In genomic region chr2:147297820-147298219, GRCh38 we compare ENCODE assay signal across 8 cellular contexts.
A peak's percentile ranks its signal among the peaks of the same experiment; 100 is the strongest.
DNase-seq lines count a peak whose midpoint lies in the region; ATAC-seq, FAIRE-seq and TF ChIP-seq lines count a peak whose summit lies in the region.

No MANE protein-coding gene starts in this region.

- no peak overlapping the region for H3K27ac ChIP-seq in aorta (ENCODE audit: low read depth in 1 of 2, low read length in 2 of 2)

- H3K36me3 ChIP-seq in aorta (ENCODE audit: control insufficient read depth in 1 of 2, insufficient read depth in 2 of 2, low read length in 1 of 2), result no peaks in the 10 kb centered on the region

- H3K27me3 ChIP-seq in aorta (ENCODE audit: control insufficient read depth in 1 of 2, insufficient read depth in 2 of 2, low read length in 1 of 2), result no peaks in the 10 kb centered on the region

- peaks cover 24% of the 10 kb centered on the region for H3K4me1 Mint-ChIP-seq in activated naive CD8-positive, alpha-beta T cell (ENCODE audit: low read depth)
- no peaks in the 10 kb centered on the region for H3K4me1 Mint-ChIP-seq in CD14-positive monocyte

- DNase-seq in GM12891 (ENCODE audit: insufficient read length, low spot score), result peak; percentile 8
- no peak for DNase-seq in aorta
- DNase-seq in OCI-M1 (lab: John Stamatoyannopoulos, UW), result no peak
- no peak for DNase-seq in CD14-positive monocyte (ENCODE audit: low spot score)
- no peak for DNase-seq in DMS79 treated with DMSO at 0.1 percent for 48 hours (lab: John Stamatoyannopoulos, UW)

- H3K4me1 ChIP-seq in aorta (ENCODE audit: control insufficient read depth in 1 of 2, insufficient read depth in 2 of 2, low read length in 2 of 2), result no peaks in the 10 kb centered on the region

- WGBS in aorta, 2 donors, result 91 to 94% methylated on average over 3 of the region's 3 CpGs

- intact Hi-C loops in aorta (cut with DNase I) (no loop called here), CD14-positive monocyte (cut with micrococcal nuclease) (no loop called here)

- H3K36me3 Mint-ChIP-seq in activated naive CD8-positive, alpha-beta T cell, result no peaks in the 10 kb centered on the region
- H3K36me3 Mint-ChIP-seq in CD14-positive monocyte, result no peaks in the 10 kb centered on the region

- TF ChIP-seq POLR2A in GM12891 (IDR thresholded peaks at IDR 0.05; ENCODE audit: low read depth, low read length), result no peak

- no peaks in the 10 kb centered on the region for H3K9me3 Mint-ChIP-seq in activated naive CD8-positive, alpha-beta T cell (ENCODE audit: low read depth)
- peaks cover 0 to 4% (median 3%) of the 10 kb centered on the region in 7 donors for H3K9me3 Mint-ChIP-seq in CD14-positive monocyte

- peak overlapping the region; percentile 88 for H3K27ac Mint-ChIP-seq in activated naive CD8-positive, alpha-beta T cell
- no peak overlapping the region for H3K27ac Mint-ChIP-seq in CD14-positive monocyte

- peak; percentile 95 for FAIRE-seq in GM12891 (lab: Jason Lieb, UNC)

- H3K9me3 ChIP-seq in aorta (ENCODE audit: control insufficient read depth, low read length), result no peaks in the 10 kb centered on the region

- H3K27me3 Mint-ChIP-seq in activated naive CD8-positive, alpha-beta T cell, result no peaks in the 10 kb centered on the region
- no peaks in the 10 kb centered on the region for H3K27me3 Mint-ChIP-seq in CD14-positive monocyte (ENCODE audit: low read depth in 3 of 3)

- ATAC-seq in GM21367 (IDR thresholded peaks at IDR 0.05; ENCODE audit: unreplicated experiment), result peak; percentile 96
- ATAC-seq in HG03432 (IDR thresholded peaks at IDR 0.05; ENCODE audit: unreplicated experiment), result peak; percentile 97
- ATAC-seq in aorta (ENCODE audit: low FRiP score), result no peak

- no peak for TF ChIP-seq CTCF in CD14-positive monocyte (IDR thresholded peaks at IDR 0.05)

- H3K4me3 Mint-ChIP-seq in activated naive CD8-positive, alpha-beta T cell, result peak overlapping the region; percentile 38
- H3K4me3 Mint-ChIP-seq in CD14-positive monocyte, result no peak overlapping the region

- no peak overlapping the region for H3K4me3 ChIP-seq in aorta (ENCODE audit: low read length in 2 of 2)

TF ChIP-seq in GM12891, 5 proteins besides CTCF, POLR2A, EP300 and RAD21:
- TF ChIP-seq POU2F2 (IDR thresholded peaks at IDR 0.05; ENCODE audit: low read depth, low read length), result peak; percentile 73; the same call in 1 of the 2 replicates
- no peak for TF ChIP-seq POLR2AphosphoS5 (IDR thresholded peaks at IDR 0.05; ENCODE audit: low read depth, low read length)
- TF ChIP-seq TAF1 (IDR thresholded peaks at IDR 0.05; ENCODE audit: low read depth, low read length), result no peak
- 0 out of 2 replicates have a peak, but pooled peaks have one; percentile 2 for TF ChIP-seq SPI1 (IDR thresholded peaks at IDR 0.05; ENCODE audit: low read depth, low read length)
- no peak for TF ChIP-seq PAX5 (IDR thresholded peaks at IDR 0.05; ENCODE audit: insufficient read depth, low read length, severe bottlenecking)
